3 cellular contexts compared by ENCODE assay signal in the genomic region with DNA sequence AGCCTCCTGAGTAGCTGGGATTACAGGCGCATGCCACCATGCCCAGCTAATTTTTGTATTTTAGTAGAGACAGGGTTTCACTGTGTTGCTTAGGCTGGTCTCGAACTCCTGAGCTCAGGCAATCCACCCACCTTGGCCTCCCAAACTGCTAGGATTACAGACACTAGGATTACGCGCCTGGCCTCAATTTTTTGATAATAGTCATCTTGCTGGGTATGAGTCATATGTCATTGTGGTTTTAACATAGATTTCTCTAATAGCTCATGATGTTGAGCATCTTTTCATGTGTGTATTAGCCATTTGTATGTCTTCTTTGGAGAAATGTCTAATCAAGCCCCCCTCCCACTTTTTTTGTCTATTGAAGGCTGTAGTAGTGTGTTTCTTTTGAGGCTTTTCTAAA. TPM values are rescaled to one million over a fixed set of nuclear protein-coding genes. Genes with fewer than 3 reads are reported as not detected.
"Had no signal": no experiment of that assay in that cellular context is flagged by ENCODE, and none has a peak within 500 bp of the region (broad histone marks: within the 10 kb centered on the region; RNA-seq: fewer than 3 reads in every experiment).

No MANE protein-coding gene starts in this region.

RNA-seq across cellular contexts. Expression of a gene that starts 38.3 kb away (rescaled TPM):
- total RNA-seq: activated CD4-positive, alpha-beta T cell treated with anti-CD3 and anti-CD28 coated beads, Interleukin-2, amount 10 ng/mL, durations not matched to agents 24 days and 14 days; activated naive CD8-positive, alpha-beta T cell treated with anti-CD3 and anti-CD28 coated beads, Interleukin-2, amount 10 ng/mL, durations not matched to agents 7 days and 5 days had no signal
- polyA plus RNA-seq: naive thymus-derived CD4-positive, alpha-beta T cell had no signal
